In the genomic region with DNA sequence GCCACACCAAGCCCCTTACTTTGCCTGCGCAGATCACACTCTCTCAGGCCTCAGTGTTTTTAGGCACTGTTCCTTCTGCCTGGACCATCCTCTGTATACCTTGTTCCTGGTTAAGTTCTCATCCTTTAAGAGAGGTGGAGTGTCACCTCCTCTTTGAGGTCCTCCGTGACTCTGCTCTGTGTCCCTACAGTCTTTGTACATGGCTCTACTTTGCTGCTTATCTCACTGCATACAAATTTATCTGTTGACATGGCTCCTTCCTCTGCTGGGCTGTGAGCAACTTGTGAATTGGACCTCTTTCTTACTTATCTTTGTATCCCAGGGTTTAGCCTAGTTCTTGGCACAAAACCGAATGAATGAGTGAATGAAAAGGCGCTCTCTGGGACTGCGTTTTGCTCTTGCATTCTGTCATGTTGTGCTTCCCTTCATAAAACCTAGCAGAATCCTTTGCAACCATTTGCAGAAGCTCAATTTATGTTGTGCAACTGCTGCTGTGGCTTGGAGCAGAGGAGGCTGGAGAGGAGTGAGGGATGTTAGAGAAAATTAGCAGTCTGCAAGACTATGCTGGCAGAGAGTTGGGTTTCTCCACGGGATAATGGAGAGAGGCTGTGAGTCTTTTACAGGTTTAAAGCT, we compare ENCODE assay signal across 21 cellular contexts. TPM values are rescaled to one million over a fixed set of nuclear protein-coding genes. Genes with fewer than 3 reads are reported as not detected.
DNase-seq lines count a peak whose midpoint lies in the region; ATAC-seq and TF ChIP-seq lines count a peak whose summit lies in the region.
"Had no signal": no experiment of that assay in that cellular context is flagged by ENCODE, and none has a peak within 500 bp of the region (broad histone marks: within the 10 kb centered on the region; RNA-seq: fewer than 3 reads in every experiment).

No MANE protein-coding gene starts in this region.

- no peaks in the 10 kb centered on the region for H3K36me3 ChIP-seq in neural progenitor cell
- H3K36me3 ChIP-seq: brain microvascular endothelial cell, MG63 had no signal

- H3F3A ChIP-seq in neural progenitor cell (ENCODE audit: low read depth), result no peaks in the 10 kb centered on the region

- H4K20me1 ChIP-seq in neural progenitor cell (ENCODE audit: low read depth), result no peaks in the 10 kb centered on the region

- peak overlapping the region; percentile 10 for H3K27ac Mint-ChIP-seq in neural progenitor cell
- no peak overlapping the region for H3K27ac Mint-ChIP-seq in CD4-positive, alpha-beta T cell
- H3K27ac Mint-ChIP-seq in naive thymus-derived CD8-positive, alpha-beta T cell, result peak overlapping the region in 1 of 10 donors; percentile 42
- H3K27ac Mint-ChIP-seq: activated CD8-positive, alpha-beta memory T cell treated with anti-CD3 and anti-CD28 coated beads, Interleukin-2, amount 10 ng/mL, durations not matched to agents 7 days and 5 days; activated naive CD8-positive, alpha-beta T cell treated with anti-CD3 and anti-CD28 coated beads for 36 hours; activated T-helper 1 cell treated with anti-CD3 and anti-CD28 coated beads, Interleukin-12 subunit alpha, Interleukin-12 subunit beta, Interleukin-2, Interleukin-4 antibody, amounts not matched to agents 30 ng/mL and 10 ng/mL and 1 ng/mL, durations not matched to agents 14 hours and 24 hours and 36 hours had no signal

- H3K9me3 Mint-ChIP-seq in neural progenitor cell, result no peaks in the 10 kb centered on the region
- H3K9me3 Mint-ChIP-seq in CD4-positive, alpha-beta T cell, result no peaks in the 10 kb centered on the region
- H3K9me3 Mint-ChIP-seq in naive thymus-derived CD8-positive, alpha-beta T cell, result no peaks in the 10 kb centered on the region
- H3K9me3 Mint-ChIP-seq: activated naive CD8-positive, alpha-beta T cell treated with anti-CD3 and anti-CD28 coated beads for 36 hours; activated T-helper 1 cell treated with anti-CD3 and anti-CD28 coated beads, Interleukin-12 subunit alpha, Interleukin-12 subunit beta, Interleukin-2, Interleukin-4 antibody, amounts not matched to agents 30 ng/mL and 10 ng/mL and 1 ng/mL, durations not matched to agents 14 hours and 24 hours and 36 hours; CD14-positive monocyte had no signal

- TF ChIP-seq CTCF in neural progenitor cell (IDR thresholded peaks at IDR 0.05), result no peak
- no peak for TF ChIP-seq CTCF in CD4-positive, alpha-beta T cell (IDR thresholded peaks at IDR 0.05)
- no peak for TF ChIP-seq CTCF in RWPE1 (conservative IDR thresholded peaks at IDR 0.05; ENCODE audit: low read depth)

- no peaks in the 10 kb centered on the region for H3K27me3 ChIP-seq in neural progenitor cell
- no peaks in the 10 kb centered on the region for H3K27me3 ChIP-seq in CD4-positive, alpha-beta T cell (ENCODE audit: control insufficient read depth, insufficient read depth, low read length)
- H3K27me3 ChIP-seq: brain microvascular endothelial cell, MG63 had no signal

- peaks cover 37% of the 10 kb centered on the region for H3K4me1 Mint-ChIP-seq in neural progenitor cell
- H3K4me1 Mint-ChIP-seq in CD4-positive, alpha-beta T cell (ENCODE audit: low read depth), result no peaks in the 10 kb centered on the region
- no peaks in the 10 kb centered on the region for H3K4me1 Mint-ChIP-seq in naive thymus-derived CD8-positive, alpha-beta T cell
- H3K4me1 Mint-ChIP-seq: activated CD8-positive, alpha-beta memory T cell treated with anti-CD3 and anti-CD28 coated beads, Interleukin-2, amount 10 ng/mL, durations not matched to agents 7 days and 5 days; activated naive CD8-positive, alpha-beta T cell treated with anti-CD3 and anti-CD28 coated beads for 36 hours had no signal

- H3K4me3 Mint-ChIP-seq in neural progenitor cell, result no peak overlapping the region
- H3K4me3 Mint-ChIP-seq in CD4-positive, alpha-beta T cell, result no peak overlapping the region
- H3K4me3 Mint-ChIP-seq in naive thymus-derived CD8-positive, alpha-beta T cell, result no peak overlapping the region
- H3K4me3 Mint-ChIP-seq: activated CD8-positive, alpha-beta memory T cell treated with anti-CD3 and anti-CD28 coated beads, Interleukin-2, amount 10 ng/mL, durations not matched to agents 7 days and 5 days; activated naive CD8-positive, alpha-beta T cell treated with anti-CD3 and anti-CD28 coated beads for 36 hours; activated T-helper 1 cell treated with anti-CD3 and anti-CD28 coated beads, Interleukin-12 subunit alpha, Interleukin-12 subunit beta, Interleukin-2, Interleukin-4 antibody, amounts not matched to agents 30 ng/mL and 10 ng/mL and 1 ng/mL, durations not matched to agents 14 hours and 24 hours and 36 hours; CD14-positive monocyte had no signal

- peaks cover 20% of the 10 kb centered on the region for H3K4me1 ChIP-seq in neural progenitor cell

- no peak overlapping the region for H3K4me3 ChIP-seq in neural progenitor cell
- H3K4me3 ChIP-seq: coronary artery, MG63 had no signal

- no peak overlapping the region for H3K4me2 ChIP-seq in neural progenitor cell

- no peaks in the 10 kb centered on the region for H3K36me3 Mint-ChIP-seq in neural progenitor cell
- no peaks in the 10 kb centered on the region for H3K36me3 Mint-ChIP-seq in CD4-positive, alpha-beta T cell (ENCODE audit: low read depth)
- H3K36me3 Mint-ChIP-seq in naive thymus-derived CD8-positive, alpha-beta T cell, result no peaks in the 10 kb centered on the region
- H3K36me3 Mint-ChIP-seq: activated CD8-positive, alpha-beta memory T cell treated with anti-CD3 and anti-CD28 coated beads, Interleukin-2, amount 10 ng/mL, durations not matched to agents 7 days and 5 days; activated naive CD8-positive, alpha-beta T cell treated with anti-CD3 and anti-CD28 coated beads for 36 hours had no signal

- H3K79me2 ChIP-seq in neural progenitor cell (ENCODE audit: low read depth), result no peaks in the 10 kb centered on the region

- DNase-seq in GM03348 (ENCODE audit: low spot score) (peak; percentile 24), NOMO-1 treated with dmso at 0.1 percent for 144 hours (lab: John Stamatoyannopoulos, UW; ENCODE audit: unreplicated experiment) (peak; percentile 84), caudate nucleus (lab: John Stamatoyannopoulos, UW) (no peak), neural progenitor cell (ENCODE audit: low spot score) (no peak), putamen (ENCODE audit: low spot score) (no peak), RWPE1 (ENCODE audit: low spot score) (no peak)
- DNase-seq in CD4-positive, alpha-beta T cell, result no peak
- no peak for DNase-seq in naive thymus-derived CD8-positive, alpha-beta T cell
- DNase-seq: activated CD8-positive, alpha-beta memory T cell treated with anti-CD3 and anti-CD28 coated beads, Interleukin-2, amount 10 ng/mL, durations not matched to agents 7 days and 5 days; activated naive CD8-positive, alpha-beta T cell treated with anti-CD3 and anti-CD28 coated beads for 36 hours; brain microvascular endothelial cell; DMS153; MG63; NCI-H187; T1000 had no signal

- no peaks in the 10 kb centered on the region for H3K9me3 ChIP-seq in neural progenitor cell (ENCODE audit: low read depth)
- H3K9me3 ChIP-seq in CD4-positive, alpha-beta T cell (ENCODE audit: control insufficient read depth, low read length), result no peaks in the 10 kb centered on the region
- H3K9me3 ChIP-seq: MG63 had no signal

- no peak for ATAC-seq in CD4-positive, alpha-beta T cell (ENCODE audit: poor library complexity)
- no peak for ATAC-seq in naive thymus-derived CD8-positive, alpha-beta T cell
- ATAC-seq: activated CD8-positive, alpha-beta memory T cell treated with anti-CD3 and anti-CD28 coated beads, Interleukin-2, amount 10 ng/mL, durations not matched to agents 7 days and 5 days; HCT116; HepG2 had no signal

- intact Hi-C loops in CD4-positive, alpha-beta T cell (cut with DNase I, micrococcal nuclease), result no loop called here

- peaks cover 13% of the 10 kb centered on the region for H3K27me3 Mint-ChIP-seq in neural progenitor cell (ENCODE audit: insufficient read depth, low read depth)
- peaks cover 23% of the 10 kb centered on the region for H3K27me3 Mint-ChIP-seq in CD4-positive, alpha-beta T cell
- H3K27me3 Mint-ChIP-seq in naive thymus-derived CD8-positive, alpha-beta T cell, result peaks cover 0 to 20% (median 6%) of the 10 kb centered on the region in 5 donors
- H3K27me3 Mint-ChIP-seq: activated naive CD8-positive, alpha-beta T cell treated with anti-CD3 and anti-CD28 coated beads for 36 hours had no signal

- POLR2A ChIA-PET in CD4-positive, alpha-beta T cell (lab: Charles Lee), result no interaction called here
- POLR2A ChIA-PET in naive thymus-derived CD8-positive, alpha-beta T cell (lab: Charles Lee), result no interaction called here
- POLR2A ChIA-PET in RWPE1 (lab: Yijun Ruan, JAX; ENCODE audit: low non-redundant PET), result no interaction called here

- no peak overlapping the region for H3K9ac ChIP-seq in neural progenitor cell

- CTCF ChIA-PET in CD4-positive, alpha-beta T cell (lab: Charles Lee), result no interaction called here
- CTCF ChIA-PET in RWPE1 (lab: Yijun Ruan, JAX), result interaction anchor here (1.8 to 3.7 kb wide), 2 partner anchors 12 to 46 kb away, joined by 11 to 24 read pairs; no protein-coding TSS in a partner anchor

- H3K27ac ChIP-seq in caudate nucleus (ENCODE audit: low read depth, low read length), result peak overlapping the region; percentile 100
- no peak overlapping the region for H3K27ac ChIP-seq in neural progenitor cell
- no peak overlapping the region for H3K27ac ChIP-seq in CD4-positive, alpha-beta T cell (ENCODE audit: low read depth, low read length)
- H3K27ac ChIP-seq in RWPE1, result no peak overlapping the region
- H3K27ac ChIP-seq: brain microvascular endothelial cell, coronary artery had no signal

- no peak overlapping the region for H2AFZ ChIP-seq in neural progenitor cell (replicated peaks)

RNA-seq across cellular contexts. Expression of gene SLC26A9, which starts 12.4 kb away (rescaled TPM):
- total RNA-seq in neural progenitor cell (ENCODE audit: low replicate concordance), result not detected in 2 replicates
- total RNA-seq in CD4-positive, alpha-beta T cell, result not detected
- not detected for total RNA-seq in naive thymus-derived CD8-positive, alpha-beta T cell
- not detected for polyA plus RNA-seq in naive thymus-derived CD8-positive, alpha-beta T cell
- total RNA-seq: activated CD8-positive, alpha-beta memory T cell treated with anti-CD3 and anti-CD28 coated beads, Interleukin-2, amount 10 ng/mL, durations not matched to agents 7 days and 5 days; activated naive CD8-positive, alpha-beta T cell treated with anti-CD3 and anti-CD28 coated beads for 36 hours; activated T-helper 1 cell treated with anti-CD3 and anti-CD28 coated beads, Interleukin-12 subunit alpha, Interleukin-12 subunit beta, Interleukin-2, Interleukin-4 antibody, amounts not matched to agents 30 ng/mL and 10 ng/mL and 1 ng/mL, durations not matched to agents 14 hours and 24 hours and 36 hours; urinary bladder had no signal
- polyA plus RNA-seq: CD14-positive monocyte, urinary bladder had no signal

Comparison
In these comparisons a context has a peak if more than half of its experiments do, and no peak if none do; other contexts are left out.
1. DNase-seq: peak in GM03348 (single experiment) and NOMO-1 treated with dmso at 0.1 percent for 144 hours (single experiment); none in caudate nucleus (0 of 61), neural progenitor cell (single experiment), CD4-positive, alpha-beta T cell (0 of 10), naive thymus-derived CD8-positive, alpha-beta T cell (0 of 10), putamen (single experiment) and RWPE1 (single experiment).